Comparison of ENCODE assay signal across 14 cellular contexts in the genomic region with DNA sequence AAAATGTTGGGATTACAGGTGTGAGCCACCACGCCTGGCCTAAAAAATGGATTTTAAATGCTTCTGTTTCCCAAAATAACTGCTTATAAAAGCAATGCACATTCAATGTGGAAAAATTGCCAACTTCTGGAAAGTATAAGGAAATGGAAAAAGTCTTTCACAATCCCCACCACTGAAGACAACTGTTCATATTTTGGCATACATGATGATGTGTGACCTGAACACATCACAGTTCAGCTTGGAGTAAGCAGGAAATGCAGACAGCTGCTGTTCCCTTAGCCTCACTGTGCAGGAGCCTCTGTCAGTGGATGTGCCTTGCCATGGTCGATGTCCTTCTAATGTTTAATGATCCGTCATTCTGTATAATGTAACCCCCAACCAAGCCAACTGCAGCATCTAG.
"Had no signal": no experiment of that assay in that cellular context is flagged by ENCODE, and none has a peak within 500 bp of the region (broad histone marks: within the 10 kb centered on the region; RNA-seq: fewer than 3 reads in every experiment).

No MANE protein-coding gene starts in this region.

- ATAC-seq: activated naive CD8-positive, alpha-beta T cell treated with anti-CD3 and anti-CD28 coated beads, Interleukin-2, amount 50 U/mL, for 24 hours; right cardiac atrium had no signal

- H3K9me3 ChIP-seq: SJSA1, upper lobe of left lung had no signal

- DNase-seq: activated CD4-positive, alpha-beta memory T cell treated with anti-CD3 and anti-CD28 coated beads for 36 hours; activated CD8-positive, alpha-beta memory T cell treated with anti-CD3 and anti-CD28 coated beads, Interleukin-2, amount 50 U/mL, for 4 hours; activated naive CD4-positive, alpha-beta T cell treated with Interleukin-2 at 50 U/mL for 16 hours; activated naive CD8-positive, alpha-beta T cell treated with anti-CD3 and anti-CD28 coated beads, Interleukin-2, amount 50 U/mL, for 24 hours; endodermal cell; erythroblast; midbrain; posterior cingulate gyrus; right cardiac atrium; SW 1271; upper lobe of left lung had no signal

- H3K4me3 Mint-ChIP-seq: activated CD4-positive, alpha-beta memory T cell treated with anti-CD3 and anti-CD28 coated beads for 36 hours; activated naive CD8-positive, alpha-beta T cell treated with anti-CD3 and anti-CD28 coated beads, Interleukin-2, amount 50 U/mL, for 24 hours; endodermal cell had no signal

- H3K4me3 ChIP-seq: SJSA1, smooth muscle cell, upper lobe of left lung had no signal

- H3K9me3 Mint-ChIP-seq: endodermal cell had no signal

- H3K27ac Mint-ChIP-seq: activated CD4-positive, alpha-beta memory T cell treated with anti-CD3 and anti-CD28 coated beads for 36 hours; activated naive CD8-positive, alpha-beta T cell treated with anti-CD3 and anti-CD28 coated beads, Interleukin-2, amount 50 U/mL, for 24 hours; endodermal cell had no signal

- H3K27me3 ChIP-seq: SJSA1, upper lobe of left lung had no signal

- H3K4me2 ChIP-seq: smooth muscle cell had no signal

- H3K27me3 Mint-ChIP-seq: activated CD4-positive, alpha-beta memory T cell treated with anti-CD3 and anti-CD28 coated beads for 36 hours; activated naive CD8-positive, alpha-beta T cell treated with anti-CD3 and anti-CD28 coated beads, Interleukin-2, amount 50 U/mL, for 24 hours had no signal

- H3K27ac ChIP-seq: SJSA1, upper lobe of left lung, VCaP had no signal
